34 cellular contexts compared by ENCODE assay signal in the genomic region with DNA sequence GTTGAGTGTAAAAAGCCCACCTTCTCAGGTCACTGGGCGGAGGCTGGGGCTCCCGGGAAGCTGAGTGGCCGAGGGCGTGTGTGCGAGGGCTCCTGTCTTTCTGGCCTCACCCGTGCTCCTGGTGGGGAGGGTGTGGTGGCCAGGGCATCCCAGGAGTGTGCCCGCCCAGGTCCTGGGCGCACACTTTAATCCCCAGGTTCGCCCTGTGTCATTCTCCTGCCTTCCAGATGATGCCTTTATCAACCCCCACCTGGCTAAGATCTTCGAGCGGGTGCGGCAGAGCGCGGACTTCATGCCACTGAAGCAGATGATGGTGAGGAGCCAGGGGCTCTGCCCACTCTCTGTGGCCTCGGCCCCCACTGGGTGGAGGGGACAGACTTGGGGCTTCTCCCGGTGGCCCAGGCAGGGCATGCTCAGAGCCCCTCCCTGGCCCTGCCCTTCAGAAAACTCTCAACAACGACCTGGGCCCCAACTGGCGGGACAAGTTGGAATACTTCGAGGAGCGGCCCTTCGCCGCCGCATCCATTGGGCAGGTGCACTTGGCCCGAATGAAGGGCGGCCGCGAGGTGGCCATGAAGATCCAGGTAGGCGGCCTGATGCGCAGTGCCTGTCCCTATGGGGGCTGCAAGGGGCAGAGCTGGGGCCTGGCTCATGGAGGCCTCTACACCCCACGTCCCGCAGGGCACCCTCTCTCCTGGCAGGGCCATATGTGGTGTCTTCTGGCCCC. TPM values are rescaled to one million over a fixed set of nuclear protein-coding genes. Genes with fewer than 3 reads are reported as not detected.
DNase-seq lines count a peak whose midpoint lies in the region; ATAC-seq, FAIRE-seq and TF ChIP-seq lines count a peak whose summit lies in the region.
"Had no signal": no experiment of that assay in that cellular context is flagged by ENCODE, and none has a peak within 500 bp of the region (broad histone marks: within the 10 kb centered on the region; RNA-seq: fewer than 3 reads in every experiment).

No MANE protein-coding gene starts in this region.

- no peak overlapping the region for H4K91ac ChIP-seq in H9 (ENCODE audit: insufficient read length, low read depth, low read length)

- intact Hi-C loops in kidney (cut with DNase I) = no loop called here
- intact Hi-C loops in spleen (cut with DNase I; ENCODE audit: low total_unique reads) = no loop called here
- intact Hi-C loops in mammary epithelial cell (cut with micrococcal nuclease) = no loop called here

- TF ChIP-seq POLR2A in spleen (IDR thresholded peaks at IDR 0.05) = no peak

- H3K79me2 ChIP-seq in H9 (ENCODE audit: insufficient read depth, low read length) (no peaks in the 10 kb centered on the region), mammary epithelial cell (ENCODE audit: insufficient read depth, low read length) (no peaks in the 10 kb centered on the region)

- H3K4me1 ChIP-seq in H9 (ENCODE audit: insufficient read depth, low read length) (no peaks in the 10 kb centered on the region), kidney (ENCODE audit: control insufficient read depth in 1 of 2, insufficient read depth in 1 of 2, low read depth in 1 of 2, low read length in 2 of 2) (peaks cover 3 to 4% of the 10 kb centered on the region in 2 donors), spleen (peaks cover 0 to 32% (median 6%) of the 10 kb centered on the region in 6 donors), mammary epithelial cell (ENCODE audit: insufficient read depth, low read length) (peaks cover 7% of the 10 kb centered on the region)
- H3K4me1 ChIP-seq: uterus had no signal

- H3K4ac ChIP-seq in H9 (ENCODE audit: low read depth, low read length) = no peak overlapping the region

- dilution Hi-C loops in mammary epithelial cell (cut with HindIII; ENCODE audit: low sequenced_read_pairs) = no loop called here

- no peaks in the 10 kb centered on the region for H3K9me3 ChIP-seq in H9 (ENCODE audit: control insufficient read depth, low read depth, low read length)
- no peaks in the 10 kb centered on the region for H3K9me3 ChIP-seq in kidney (ENCODE audit: control insufficient read depth in 1 of 2, low read length in 2 of 2)
- H3K9me3 ChIP-seq in spleen = no peaks in the 10 kb centered on the region
- no peaks in the 10 kb centered on the region for H3K9me3 ChIP-seq in mammary epithelial cell (replicated peaks; ENCODE audit: insufficient read depth, low read length)
- H3K9me3 ChIP-seq: uterus had no signal

- FAIRE-seq in kidney (lab: Jason Lieb, UNC) = no peak
- no peak for FAIRE-seq in GM19239 (lab: Jason Lieb, UNC)
- FAIRE-seq: astrocyte, H54, keratinocyte, TTC549 had no signal

- no peak overlapping the region for H3K9ac ChIP-seq in H9 (ENCODE audit: extremely low read depth, insufficient read length, low read length)
- no peak overlapping the region for H3K9ac ChIP-seq in kidney (ENCODE audit: low read length in 2 of 2)
- H3K9ac ChIP-seq in mammary epithelial cell (ENCODE audit: insufficient read depth, low read length) = no peak overlapping the region

- no peak overlapping the region for H3K4me3 Mint-ChIP-seq in H9
- H3K4me3 Mint-ChIP-seq in activated T-helper 17 cell treated with anti-CD3 and anti-CD28 coated beads, Interleukin-2, amount 50 U/mL, for 72 hours = no peak overlapping the region
- H3K4me3 Mint-ChIP-seq: activated CD8-positive, alpha-beta T cell treated with anti-CD3 and anti-CD28 coated beads for 36 hours; activated naive CD8-positive, alpha-beta T cell treated with anti-CD3 and anti-CD28 coated beads, Interleukin-2, amount 50 U/mL, for 24 hours; CD8-positive, alpha-beta T cell; dendritic cell treated with granulocyte-macrophage colony-stimulating factor and Interleukin-4, amounts not matched to agents 40 ng/mL and 50 ng/mL, for 4 days; naive B cell; stimulated activated naive CD8-positive, alpha-beta T cell treated with anti-CD3 and anti-CD28 coated beads, Interleukin-15, Interleukin-2, amounts not matched to agents 100 ng/mL and 50 ng/mL, for 24 hours; T-helper 17 cell had no signal

- ATAC-seq in activated T-helper 17 cell treated with anti-CD3 and anti-CD28 coated beads, Interleukin-2, amount 50 U/mL, for 72 hours (replicated peaks) = no peak
- ATAC-seq: activated CD4-positive, CD25-positive, alpha-beta regulatory T cell treated with anti-CD3 and anti-CD28 coated beads, Interleukin-2, amount 50 U/mL, for 24 hours; activated CD8-positive, alpha-beta T cell treated with anti-CD3 and anti-CD28 coated beads for 36 hours; activated naive CD8-positive, alpha-beta T cell treated with anti-CD3 and anti-CD28 coated beads, Interleukin-2, amount 50 U/mL, for 24 hours; CD8-positive, alpha-beta T cell; esophagus mucosa; T-helper 17 cell had no signal

- H3K79me1 ChIP-seq in H9 (ENCODE audit: insufficient read depth, low read depth, low read length, poor library complexity, severe bottlenecking) = no peaks in the 10 kb centered on the region

- peak overlapping the region; percentile 18 to 44 (median 40); a peak in 3 of 7 replicates for H3K27ac Mint-ChIP-seq in H9
- H3K27ac Mint-ChIP-seq in activated T-helper 17 cell treated with anti-CD3 and anti-CD28 coated beads, Interleukin-2, amount 50 U/mL, for 72 hours = no peak overlapping the region
- H3K27ac Mint-ChIP-seq: activated CD8-positive, alpha-beta T cell treated with anti-CD3 and anti-CD28 coated beads for 36 hours; activated naive CD8-positive, alpha-beta T cell treated with anti-CD3 and anti-CD28 coated beads, Interleukin-2, amount 50 U/mL, for 24 hours; CD8-positive, alpha-beta T cell; dendritic cell treated with granulocyte-macrophage colony-stimulating factor and Interleukin-4, amounts not matched to agents 40 ng/mL and 50 ng/mL, for 4 days; stimulated activated naive CD8-positive, alpha-beta T cell treated with anti-CD3 and anti-CD28 coated beads, Interleukin-15, Interleukin-2, amounts not matched to agents 100 ng/mL and 50 ng/mL, for 24 hours; T-helper 17 cell had no signal

- no peak overlapping the region for H3T11ph ChIP-seq in H9 (ENCODE audit: low read length)

- no peak overlapping the region for H3K18ac ChIP-seq in H9 (ENCODE audit: insufficient read length, low read depth, low read length)

- no CpG with 5 or more reads among the region's 31 CpGs for WGBS in H9 (ENCODE audit: extremely low coverage, insufficient read length, low lambda C conversion rate)
- 90 to 98% (median 96%) methylated on average over 23 to 31 of the region's 31 CpGs for WGBS in spleen, 5 donors
- over 99% methylated on average over 20 of the region's 31 CpGs for WGBS in mammary epithelial cell (ENCODE audit: low coverage, missing lambda C conversion rate)

- H3K4me1 Mint-ChIP-seq in H9 = peaks cover 2 to 18% of the 10 kb centered on the region in 2 experiments; a peak in 3 of 4 replicates
- H3K4me1 Mint-ChIP-seq in activated T-helper 17 cell treated with anti-CD3 and anti-CD28 coated beads, Interleukin-2, amount 50 U/mL, for 72 hours = no peaks in the 10 kb centered on the region
- H3K4me1 Mint-ChIP-seq: activated naive CD8-positive, alpha-beta T cell treated with anti-CD3 and anti-CD28 coated beads, Interleukin-2, amount 50 U/mL, for 24 hours had no signal

- H3K4me3 ChIP-seq in kidney (ENCODE audit: low read length in 2 of 2) = no peak overlapping the region
- H3K4me3 ChIP-seq in spleen = no peak overlapping the region
- no peak overlapping the region for H3K4me3 ChIP-seq in mammary epithelial cell (replicated peaks in 1 of 3; ENCODE audit: insufficient read depth in 1 of 3, low read depth in 2 of 3, low read length in 3 of 3)
- H3K4me3 ChIP-seq: skin epidermis, uterus had no signal

- no peak overlapping the region for H2BK15ac ChIP-seq in H9 (ENCODE audit: low read depth, low read length)

- H3K23ac ChIP-seq in H9 (ENCODE audit: insufficient read length, low read depth, low read length) = no peak overlapping the region

- in situ Hi-C loops in mammary epithelial cell (cut with MboI; ENCODE audit: low sequenced_read_pairs in 2 of 2) = no loop called here

- H2BK12ac ChIP-seq in H9 (ENCODE audit: insufficient read length, low read depth, low read length) = no peak overlapping the region

- H4K5ac ChIP-seq in H9 (ENCODE audit: insufficient read length, low read depth, low read length) = no peak overlapping the region

- CTCF ChIA-PET in mammary epithelial cell (lab: Charles Lee; ENCODE audit: low non-redundant PET) = no interaction called here

- H3K27ac ChIP-seq in H9 (ENCODE audit: insufficient read length, low read depth, low read length) = no peak overlapping the region
- no peak overlapping the region for H3K27ac ChIP-seq in kidney (ENCODE audit: low read depth in 2 of 2, low read length in 2 of 2)
- no peak overlapping the region for H3K27ac ChIP-seq in spleen
- no peak overlapping the region for H3K27ac ChIP-seq in mammary epithelial cell (ENCODE audit: insufficient read depth, low read depth, low read length)
- H3K27ac ChIP-seq: HL-60, skin epidermis had no signal

- BruUV-seq in mammary epithelial cell (replicated peaks; lab: Mats Ljungman, UMichigan) = no TSS peak

- H4K8ac ChIP-seq in H9 (replicated peaks; ENCODE audit: insufficient read length, low read depth, low read length) = no peak overlapping the region

- peaks cover 9 to 29% (median 23%) of the 10 kb centered on the region in 3 experiments for H3K36me3 Mint-ChIP-seq in H9 (ENCODE audit: insufficient read depth in 1 of 3, low read depth in 3 of 3)
- peaks cover 25% of the 10 kb centered on the region for H3K36me3 Mint-ChIP-seq in activated T-helper 17 cell treated with anti-CD3 and anti-CD28 coated beads, Interleukin-2, amount 50 U/mL, for 72 hours (ENCODE audit: low read depth)

- no peak overlapping the region for H2BK120ac ChIP-seq in H9 (ENCODE audit: low read depth, low read length, poor library complexity, severe bottlenecking)

- H3K4me2 ChIP-seq in H9 (ENCODE audit: insufficient read depth, insufficient read length, low read length) = no peak overlapping the region
- no peak overlapping the region for H3K4me2 ChIP-seq in mammary epithelial cell (ENCODE audit: insufficient read depth, low read depth, low read length)

- TF ChIP-seq CTCF in H9 (conservative IDR thresholded peaks at IDR 0.05) (no peak), kidney (IDR thresholded peaks at IDR 0.05; ENCODE audit: borderline replicate concordance, extremely low read depth, insufficient read depth) (no peak), spleen (IDR thresholded peaks at IDR 0.05 in 8 of 11, conservative IDR thresholded peaks at IDR 0.05 in 3 of 11) (no peak), mammary epithelial cell (conservative IDR thresholded peaks at IDR 0.05 in 1 of 2, IDR thresholded peaks at IDR 0.05 in 1 of 2; ENCODE audit: extremely low read depth in 1 of 2, insufficient read depth in 1 of 2, low read depth in 1 of 2, low read length in 2 of 2) (no peak)

- H2BK5ac ChIP-seq in H9 (ENCODE audit: insufficient read length, low read length) = no peak overlapping the region

- no peaks in the 10 kb centered on the region for H3K27me3 Mint-ChIP-seq in H9 (ENCODE audit: low read depth)
- no peaks in the 10 kb centered on the region for H3K27me3 Mint-ChIP-seq in activated T-helper 17 cell treated with anti-CD3 and anti-CD28 coated beads, Interleukin-2, amount 50 U/mL, for 72 hours
- H3K27me3 Mint-ChIP-seq: activated CD8-positive, alpha-beta T cell treated with anti-CD3 and anti-CD28 coated beads for 36 hours; activated naive CD8-positive, alpha-beta T cell treated with anti-CD3 and anti-CD28 coated beads, Interleukin-2, amount 50 U/mL, for 24 hours; dendritic cell treated with granulocyte-macrophage colony-stimulating factor and Interleukin-4, amounts not matched to agents 40 ng/mL and 50 ng/mL, for 4 days; naive B cell; stimulated activated naive CD8-positive, alpha-beta T cell treated with anti-CD3 and anti-CD28 coated beads, Interleukin-15, Interleukin-2, amounts not matched to agents 100 ng/mL and 50 ng/mL, for 24 hours; T-helper 17 cell had no signal

- no peak overlapping the region for H2AK5ac ChIP-seq in H9 (ENCODE audit: insufficient read length, low read length)

- H3K9me3 Mint-ChIP-seq in H9 = no peaks in the 10 kb centered on the region
- H3K9me3 Mint-ChIP-seq in activated T-helper 17 cell treated with anti-CD3 and anti-CD28 coated beads, Interleukin-2, amount 50 U/mL, for 72 hours = no peaks in the 10 kb centered on the region
- H3K9me3 Mint-ChIP-seq: activated CD8-positive, alpha-beta T cell treated with anti-CD3 and anti-CD28 coated beads for 36 hours; activated naive CD8-positive, alpha-beta T cell treated with anti-CD3 and anti-CD28 coated beads, Interleukin-2, amount 50 U/mL, for 24 hours; CD8-positive, alpha-beta T cell; dendritic cell treated with granulocyte-macrophage colony-stimulating factor and Interleukin-4, amounts not matched to agents 40 ng/mL and 50 ng/mL, for 4 days; naive B cell; stimulated activated naive CD8-positive, alpha-beta T cell treated with anti-CD3 and anti-CD28 coated beads, Interleukin-15, Interleukin-2, amounts not matched to agents 100 ng/mL and 50 ng/mL, for 24 hours had no signal

- no peak overlapping the region for H3K14ac ChIP-seq in H9 (ENCODE audit: insufficient read depth, low read length)

- H3K27me3 ChIP-seq in H9 (ENCODE audit: insufficient read depth, low read length) (no peaks in the 10 kb centered on the region), spleen (replicated peaks in 1 of 7) (no peaks in the 10 kb centered on the region), mammary epithelial cell (ENCODE audit: insufficient read depth, low read length) (no peaks in the 10 kb centered on the region)
- H3K27me3 ChIP-seq: uterus had no signal

- no peak overlapping the region for H2BK20ac ChIP-seq in H9 (ENCODE audit: low read depth, low read length, poor library complexity, severe bottlenecking)

- H4K20me1 ChIP-seq in H9 (ENCODE audit: control insufficient read depth, insufficient read depth, insufficient read length) = no peaks in the 10 kb centered on the region
- no peaks in the 10 kb centered on the region for H4K20me1 ChIP-seq in mammary epithelial cell (ENCODE audit: insufficient read depth, low read length)

- H3K56ac ChIP-seq in H9 (ENCODE audit: insufficient read length, low read depth, low read length) = no peak overlapping the region

- no peaks in the 10 kb centered on the region for H3K23me2 ChIP-seq in H9 (ENCODE audit: insufficient read length, low read depth, low read length, poor library complexity, severe bottlenecking)

- peak; percentile 61 for DNase-seq in activated effector memory CD4-positive, alpha-beta T cell treated with anti-CD3 and anti-CD28 coated beads, Interleukin-2, amount 50 U/mL, for 16 hours
- DNase-seq in activated effector memory CD4-positive, alpha-beta T cell treated with Interleukin-2 at 50 U/mL for 16 hours = no peak
- DNase-seq in H9 = no peak
- DNase-seq in kidney = peak; percentile 67
- peak; percentile 73 for DNase-seq in spleen
- no peak for DNase-seq in GM19239 (ENCODE audit: insufficient read length, low spot score)
- DNase-seq in mammary epithelial cell = no peak
- DNase-seq: activated CD8-positive, alpha-beta T cell treated with anti-CD3 and anti-CD28 coated beads for 36 hours; activated gamma-delta T cell treated with Interleukin-2 at 50 U/mL for 16 hours; activated naive CD8-positive, alpha-beta T cell treated with anti-CD3 and anti-CD28 coated beads, Interleukin-2, amount 50 U/mL, for 24 hours; caudate nucleus; CD8-positive, alpha-beta T cell; DMS 273 treated with DMSO at 0.1 percent for 48 hours; midbrain; MM.1S; naive B cell; NCI-H1105 treated with DMSO at 0.1 percent for 48 hours; NCI-H187 treated with DMSO at 0.1 percent for 48 hours; NCI-H2171; NCI-H510A; RPMI8226; T-helper 17 cell; uterus had no signal

- H2AFZ ChIP-seq in H9 (ENCODE audit: low read length) = no peak overlapping the region
- no peak overlapping the region for H2AFZ ChIP-seq in mammary epithelial cell (ENCODE audit: low read depth, low read length)

- peaks cover 9 to 16% of the 10 kb centered on the region in 2 donors for H3K36me3 ChIP-seq in kidney (ENCODE audit: control insufficient read depth in 1 of 2, insufficient read depth in 2 of 2, low read length in 2 of 2)
- H3K36me3 ChIP-seq in spleen = peaks cover 0 to 100% (median 64%) of the 10 kb centered on the region in 6 donors
- no peaks in the 10 kb centered on the region for H3K36me3 ChIP-seq in mammary epithelial cell (ENCODE audit: insufficient read depth, low read length)
- H3K36me3 ChIP-seq: uterus had no signal

RNA-seq across cellular contexts. Expression of a gene that starts 42.5 kb away (rescaled TPM):
- total RNA-seq in H9 (2021) = 25.8 and 26.0 TPM in 2 replicates
- 29.4 TPM for total RNA-seq in kidney
- 44.1 TPM for polyA plus RNA-seq in kidney (ENCODE audit: insufficient read depth, low read depth, low replicate concordance)
- 10 to 100 TPM; 31.0 to 44.7 (median 38.1) TPM for total RNA-seq in spleen
- 10 to 100 TPM; 44.9 to 59.4 (median 52.4) TPM for polyA plus RNA-seq in spleen
- total RNA-seq in activated T-helper 17 cell treated with anti-CD3 and anti-CD28 coated beads, Interleukin-2, amount 50 U/mL, for 72 hours = 10 to 100 TPM; 28.8 to 43.1 TPM
- 1 to 10 TPM; 5.5 to 7.1 TPM for total RNA-seq in mammary epithelial cell
- 8.7 TPM for polyA plus RNA-seq in mammary epithelial cell
- polyA minus RNA-seq in mammary epithelial cell = 11.7 TPM

Comparison
In these comparisons a context has a peak if more than half of its experiments do, and no peak if none do; other contexts are left out.
1. DNase-seq: peak in activated effector memory CD4-positive, alpha-beta T cell treated with anti-CD3 and anti-CD28 coated beads, Interleukin-2, amount 50 U/mL, for 16 hours (single experiment), kidney (single experiment) and spleen (single experiment); none in activated effector memory CD4-positive, alpha-beta T cell treated with Interleukin-2 at 50 U/mL for 16 hours (single experiment), H9 (single experiment), GM19239 (single experiment) and mammary epithelial cell (single experiment).